Comparison of ENCODE assay signal across 27 cellular contexts in the genomic region with DNA sequence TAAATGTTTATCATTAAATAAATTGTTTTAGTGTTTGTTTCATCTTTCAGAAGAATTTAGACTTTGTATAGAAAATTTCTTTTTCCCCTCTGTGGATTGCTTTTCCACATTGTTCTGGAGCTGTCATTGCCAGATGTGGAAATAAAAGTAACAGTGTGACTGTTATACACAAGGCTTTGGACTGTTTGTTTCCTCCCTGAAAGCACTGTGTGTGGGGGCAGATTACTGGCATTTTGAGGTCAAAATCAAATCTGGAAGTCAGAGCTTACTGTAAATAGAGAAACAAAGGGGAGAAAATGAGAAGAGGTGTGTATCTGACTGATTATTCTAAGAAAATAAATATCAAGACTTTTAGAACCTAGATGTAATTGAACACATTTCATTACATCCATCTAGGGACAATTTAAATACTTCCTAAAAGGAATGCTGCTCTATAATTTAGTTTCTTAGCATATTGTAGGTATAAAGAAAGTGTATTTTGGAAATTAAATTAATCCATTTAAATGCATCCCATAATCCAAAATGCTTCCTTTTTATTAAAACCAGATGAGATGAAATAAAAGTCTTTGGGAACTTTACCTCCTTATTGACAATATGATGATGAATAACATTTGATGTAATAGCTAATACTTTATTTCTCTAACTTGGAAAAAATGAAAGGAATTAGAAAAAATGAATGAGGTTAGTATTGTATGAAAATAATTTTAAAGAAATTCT.
"Had no signal": no experiment of that assay in that cellular context is flagged by ENCODE, and none has a peak within 500 bp of the region (broad histone marks: within the 10 kb centered on the region; RNA-seq: fewer than 3 reads in every experiment).

No MANE protein-coding gene starts in this region.

- H3K27me3 ChIP-seq: adrenal gland, body of pancreas, SJCRH30 had no signal

- DNase-seq: activated CD4-positive, alpha-beta T cell treated with anti-CD3 and anti-CD28 coated beads for 48 hours; activated CD4-positive, alpha-beta T cell treated with anti-CD3 and anti-CD28 coated beads, Interleukin-2, amount 50 U/mL, for 48 hours; activated CD8-positive, alpha-beta memory T cell treated with anti-CD3 and anti-CD28 coated beads, Interleukin-2, amount 10 ng/mL, durations not matched to agents 7 days and 5 days; activated effector memory CD4-positive, alpha-beta T cell treated with anti-CD3 and anti-CD28 coated beads, Interleukin-2, amount 50 U/mL, for 16 hours; activated naive CD4-positive, alpha-beta T cell treated with anti-CD3 and anti-CD28 coated beads, Interleukin-2, amount 10 ng/mL, durations not matched to agents 7 days and 5 days; activated naive CD8-positive, alpha-beta T cell treated with anti-CD3 and anti-CD28 coated beads for 36 hours; activated T-cell treated with anti-CD3 and anti-CD28 coated beads, Interleukin-2, amount 50 U/mL, for 24 hours; adrenal gland; aorta; body of pancreas; central memory CD4-positive, alpha-beta T cell; MV-4-11; NCI-H1092 treated with DMSO at 0.1 percent for 48 hours; NCI-H1417 treated with DMSO at 0.1 percent for 48 hours; NCI-H1694; NCI-H2029; NCI-H2107; NCI-H345; NCI-H510A; NCI-H526 treated with DMSO at 0.1 percent for 48 hours; NCI-H82; Right ventricle myocardium superior; RPMI8226; SJCRH30 had no signal

- H3K27ac ChIP-seq: adrenal gland, body of pancreas, KMS-11, SJCRH30 had no signal

- FAIRE-seq: bronchial epithelial cell had no signal

- ATAC-seq: activated CD4-positive, CD25-positive, alpha-beta regulatory T cell treated with anti-CD3 and anti-CD28 coated beads, Interleukin-2, amount 50 U/mL, for 24 hours; activated CD8-positive, alpha-beta memory T cell treated with anti-CD3 and anti-CD28 coated beads, Interleukin-2, amount 10 ng/mL, durations not matched to agents 7 days and 5 days; body of pancreas had no signal

- H3K4me3 ChIP-seq: adrenal gland, body of pancreas, SJCRH30 had no signal

- H3K4me1 ChIP-seq: SJCRH30 had no signal

- H3K9me3 ChIP-seq: body of pancreas, SJCRH30 had no signal
